In the genomic region with DNA sequence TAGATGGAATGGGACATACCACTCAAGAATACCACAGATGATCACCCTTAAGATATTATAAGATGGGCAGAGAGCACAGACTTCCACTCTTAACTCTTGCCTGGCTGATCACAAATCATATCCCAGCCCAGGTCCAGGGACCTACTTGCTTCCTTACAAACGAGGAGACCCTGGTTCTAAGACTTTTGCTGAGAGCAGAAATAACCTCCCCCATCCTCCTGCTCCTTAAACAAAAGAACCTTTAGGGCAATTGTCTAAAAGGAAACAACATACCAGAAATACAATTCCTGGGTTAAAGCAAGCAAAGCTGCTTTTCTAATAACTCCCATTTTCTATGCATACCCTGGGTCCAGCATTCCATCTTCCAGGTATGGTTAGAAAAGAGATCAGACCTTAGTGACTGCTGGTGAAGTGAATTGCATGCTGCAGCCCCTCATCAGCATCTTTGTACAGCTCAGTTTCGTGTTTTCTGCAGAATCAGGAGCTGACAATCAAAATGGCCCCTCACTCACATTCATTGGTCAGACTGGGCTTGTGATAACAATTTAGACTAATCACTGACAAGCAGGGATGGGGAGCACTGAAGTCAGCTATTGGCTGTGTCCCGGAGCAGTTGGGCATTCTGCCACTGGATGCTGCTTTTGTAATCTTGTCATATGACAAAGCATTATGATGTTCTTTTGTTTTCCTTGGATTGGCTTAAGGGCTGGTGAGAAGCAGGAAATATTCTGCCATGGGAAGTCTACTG, we compare ENCODE assay signal across 12 cellular contexts. TPM values are rescaled to one million over a fixed set of nuclear protein-coding genes. Genes with fewer than 3 reads are reported as not detected.
DNase-seq lines count a peak whose midpoint lies in the region; ATAC-seq and TF ChIP-seq lines count a peak whose summit lies in the region.
"Had no signal": no experiment of that assay in that cellular context is flagged by ENCODE, and none has a peak within 500 bp of the region (broad histone marks: within the 10 kb centered on the region; RNA-seq: fewer than 3 reads in every experiment).

No MANE protein-coding gene starts in this region.

- no peak overlapping the region for H2BK15ac ChIP-seq in neuronal stem cell (ENCODE audit: low read length)

- WGBS in neuronal stem cell (ENCODE audit: extremely low coverage in 2 of 2, insufficient read length in 2 of 2, insufficient replicate concordance in 1 of 2), 2 donors: no CpG with 5 or more reads among the region's 3 CpGs
- WGBS in esophagus muscularis mucosa: 55% methylated on average over 3 of the region's 3 CpGs

- H3K27me3 ChIP-seq in neuronal stem cell (ENCODE audit: control insufficient read depth in 3 of 3, insufficient read depth in 3 of 3, low read depth in 1 of 3, low read length in 3 of 3) (no peaks in the 10 kb centered on the region), esophagus muscularis mucosa (no peaks in the 10 kb centered on the region)

- no peak for TF ChIP-seq EP300 in esophagus muscularis mucosa (IDR thresholded peaks at IDR 0.05)

- H2BK5ac ChIP-seq in neuronal stem cell (ENCODE audit: low read length): no peak overlapping the region

- no peaks in the 10 kb centered on the region for H3K9me2 ChIP-seq in OCI-LY7 (ENCODE audit: insufficient read depth, low read length)

- H3K79me1 ChIP-seq in neuronal stem cell (ENCODE audit: low read depth, low read length): no peaks in the 10 kb centered on the region

- no peak overlapping the region for H3K9ac ChIP-seq in neuronal stem cell (ENCODE audit: low read depth, low read length, poor library complexity)

- H3K79me2 ChIP-seq in OCI-LY7 (ENCODE audit: insufficient read depth, low read depth, low read length): no peaks in the 10 kb centered on the region

- H4K8ac ChIP-seq in neuronal stem cell (ENCODE audit: low read depth, low read length): no peak overlapping the region

- H3K23ac ChIP-seq in neuronal stem cell (ENCODE audit: low read depth, low read length, poor library complexity): no peak overlapping the region

- no peak for TF ChIP-seq POLR2A in esophagus muscularis mucosa (IDR thresholded peaks at IDR 0.05; ENCODE audit: low read depth)

- TF ChIP-seq CTCF in fibroblast of mammary gland (conservative IDR thresholded peaks at IDR 0.05; ENCODE audit: control insufficient read depth, insufficient read depth, low read depth, low read length): no peak
- TF ChIP-seq CTCF in esophagus muscularis mucosa (IDR thresholded peaks at IDR 0.05): no peak
- TF ChIP-seq CTCF in OCI-LY7 (conservative IDR thresholded peaks at IDR 0.05; ENCODE audit: low read length): no peak

- no TSS peak for BruUV-seq in OCI-LY7 (replicated peaks; lab: Mats Ljungman, UMichigan)

- H3K4me3 ChIP-seq in fibroblast of mammary gland (ENCODE audit: control insufficient read depth, low read depth, low read length) (peak overlapping the region; percentile 15), neuronal stem cell (ENCODE audit: low read length in 2 of 2) (peak overlapping the region in 1 of 2 donors; percentile 2), esophagus muscularis mucosa (no peak overlapping the region), OCI-LY7 (ENCODE audit: low read depth, low read length, poor library complexity, severe bottlenecking) (no peak overlapping the region)
- H3K4me3 ChIP-seq: GM23338 had no signal

- ATAC-seq in GM21526 (IDR thresholded peaks at IDR 0.05; ENCODE audit: low FRiP score, unreplicated experiment): no peak

- DNase-seq in C1 segment of cervical spinal cord (lab: John Stamatoyannopoulos, UW) (peak in 12 of 14 donors; percentile 45 to 98 (median 76)), RPMI7951 (ENCODE audit: low read depth) (peak; percentile 84), fibroblast of mammary gland (ENCODE audit: low read depth) (peak; percentile 96), neuronal stem cell (ENCODE audit: low spot score) (no peak), esophagus muscularis mucosa (ENCODE audit: extremely low spot score) (no peak), OCI-LY7 (ENCODE audit: low spot score) (no peak)
- no peak for DNase-seq in activated CD4-positive, alpha-beta T cell treated with anti-CD3 and anti-CD28 coated beads for 1 hour
- DNase-seq: Calu3, NCI-H1092 treated with DMSO at 0.1 percent for 48 hours had no signal

- no peak overlapping the region for H3K4me2 ChIP-seq in neuronal stem cell (ENCODE audit: insufficient read depth, low read length, poor library complexity, severe bottlenecking)
- H3K4me2 ChIP-seq in OCI-LY7 (ENCODE audit: low read length): no peak overlapping the region
- H3K4me2 ChIP-seq: GM23338 had no signal

- H3K18ac ChIP-seq in neuronal stem cell (ENCODE audit: low read length): no peak overlapping the region

- H3K4ac ChIP-seq in neuronal stem cell (ENCODE audit: low read length): no peak overlapping the region

- no peak overlapping the region for H3K14ac ChIP-seq in neuronal stem cell (ENCODE audit: low read length)

- no peak overlapping the region for H2BK120ac ChIP-seq in neuronal stem cell (ENCODE audit: low read depth, low read length)

- peaks cover 20 to 26% of the 10 kb centered on the region in 2 donors for H3K4me1 ChIP-seq in neuronal stem cell (ENCODE audit: control insufficient read depth in 2 of 2, insufficient read depth in 1 of 2, low read depth in 1 of 2, low read length in 2 of 2)
- peaks cover 10 to 24% (median 22%) of the 10 kb centered on the region in 4 donors for H3K4me1 ChIP-seq in esophagus muscularis mucosa
- H3K4me1 ChIP-seq in OCI-LY7 (ENCODE audit: insufficient read depth, low read length, poor library complexity, severe bottlenecking): no peaks in the 10 kb centered on the region

- no peaks in the 10 kb centered on the region for H4K20me1 ChIP-seq in OCI-LY7 (ENCODE audit: insufficient read depth, low read length)

- intact Hi-C loops in esophagus muscularis mucosa (cut with DNase I) (no loop called here), OCI-LY7 (cut with micrococcal nuclease; ENCODE audit: unreplicated experiment) (no loop called here)

- no peaks in the 10 kb centered on the region for H3K9me3 ChIP-seq in neuronal stem cell (replicated peaks in 1 of 2; ENCODE audit: control insufficient read depth in 2 of 2, insufficient read depth in 1 of 2, low read depth in 1 of 2, low read length in 2 of 2)
- no peaks in the 10 kb centered on the region for H3K9me3 ChIP-seq in esophagus muscularis mucosa
- no peaks in the 10 kb centered on the region for H3K9me3 ChIP-seq in OCI-LY7 (ENCODE audit: low read length)

- CTCF ChIA-PET in OCI-LY7 (lab: Charles Lee; ENCODE audit: unreplicated experiment): no interaction called here

- POLR2A ChIA-PET in OCI-LY7 (lab: Charles Lee): no interaction called here

- no peak overlapping the region for H2BK12ac ChIP-seq in neuronal stem cell (ENCODE audit: low read length)

- no peaks in the 10 kb centered on the region for H3K36me3 ChIP-seq in neuronal stem cell (replicated peaks in 1 of 2; ENCODE audit: control insufficient read depth in 2 of 2, insufficient read depth in 2 of 2, low read length in 2 of 2)
- H3K36me3 ChIP-seq in esophagus muscularis mucosa: peaks cover 0 to 33% (median 16%) of the 10 kb centered on the region in 4 donors
- no peaks in the 10 kb centered on the region for H3K36me3 ChIP-seq in OCI-LY7 (ENCODE audit: insufficient read depth, low read length)

- peak overlapping the region; percentile 1 for H2AFZ ChIP-seq in neuronal stem cell (ENCODE audit: low read length)
- H2AFZ ChIP-seq in OCI-LY7 (ENCODE audit: low read length): no peak overlapping the region

- no peak overlapping the region for H4K91ac ChIP-seq in neuronal stem cell (ENCODE audit: low read depth, low read length, poor library complexity)

- H3K27ac ChIP-seq in neuronal stem cell (replicated peaks; ENCODE audit: low read length) (no peak overlapping the region), esophagus muscularis mucosa (replicated peaks in 1 of 4) (no peak overlapping the region), OCI-LY7 (ENCODE audit: low read depth, low read length, poor library complexity, severe bottlenecking) (no peak overlapping the region)

- H2AK5ac ChIP-seq in neuronal stem cell (ENCODE audit: low read depth, low read length): no peak overlapping the region

RNA-seq across cellular contexts. Expression of gene IFIT3, which starts 14.6 kb away (rescaled TPM):
- total RNA-seq in RPMI7951 (2014; rRNA removed; shearing (Covaris generic)): 23.4 and 24.0 TPM in 2 replicates
- polyA plus RNA-seq in neuronal stem cell (2013, experiment 1 of 2): 0.31 TPM
- 0.47 TPM for polyA plus RNA-seq in neuronal stem cell (2013, experiment 2 of 2)
- total RNA-seq in esophagus muscularis mucosa: 1 to 10 TPM; 7.8 to 9.8 (median 8.8) TPM
- total RNA-seq in OCI-LY7 (2014; rRNA removed; shearing (Covaris generic)): 0.26 and 0.35 TPM in 2 replicates
- 0.17 and 0.39 TPM in 2 replicates for total RNA-seq in OCI-LY7 (2022)

RNA-seq across cellular contexts. Expression of gene IFIT1B, which starts 35.5 kb away (rescaled TPM):
- not detected in 2 replicates for total RNA-seq in RPMI7951 (2014; rRNA removed; shearing (Covaris generic))
- polyA plus RNA-seq in neuronal stem cell (2013, experiment 1 of 2): not detected
- not detected for polyA plus RNA-seq in neuronal stem cell (2013, experiment 2 of 2)
- total RNA-seq in esophagus muscularis mucosa (under 1 TPM in 1 of 4 donors, not detected in 3; 0.33 TPM), OCI-LY7 (2022) (not detected in 2 replicates)
- not detected in 2 replicates for total RNA-seq in OCI-LY7 (2014; rRNA removed; shearing (Covaris generic))
- total RNA-seq: Calu3, GM23338 had no signal
- polyA plus RNA-seq: esophagus had no signal

RNA-seq across cellular contexts. Expression of gene IFIT2, which starts 40.5 kb away (rescaled TPM):
- total RNA-seq in RPMI7951 (2014; rRNA removed; shearing (Covaris generic)): 5.8 and 6.0 TPM in 2 replicates
- 0.04 TPM for polyA plus RNA-seq in neuronal stem cell (2013, experiment 1 of 2)
- polyA plus RNA-seq in neuronal stem cell (2013, experiment 2 of 2): 0.04 TPM
- total RNA-seq in esophagus muscularis mucosa: 1 to 10 TPM; 2.2 to 5.0 (median 3.3) TPM
- 0.26 and 0.57 TPM in 2 replicates for total RNA-seq in OCI-LY7 (2014; rRNA removed; shearing (Covaris generic))
- 0.37 and 0.72 TPM in 2 replicates for total RNA-seq in OCI-LY7 (2022)
- total RNA-seq: GM23338 had no signal

RNA-seq across cellular contexts. Expression of gene IFIT1, which starts 50.0 kb away (rescaled TPM):
- 29.9 and 36.3 TPM in 2 replicates for total RNA-seq in RPMI7951 (2014; rRNA removed; shearing (Covaris generic))
- polyA plus RNA-seq in neuronal stem cell (2013, experiment 1 of 2): 16.3 TPM
- 15.7 TPM for polyA plus RNA-seq in neuronal stem cell (2013, experiment 2 of 2)
- total RNA-seq in esophagus muscularis mucosa: 10 to 100 TPM; 10.6 to 15.4 (median 11.9) TPM
- total RNA-seq in OCI-LY7 (2014; rRNA removed; shearing (Covaris generic)): not detected in 2 replicates
- total RNA-seq in OCI-LY7 (2022): not detected in 2 replicates

Comparison
In these comparisons a context has a peak if more than half of its experiments do, and no peak if none do; other contexts are left out.
1. DNase-seq: peak in C1 segment of cervical spinal cord (12 of 14), RPMI7951 (single experiment) and fibroblast of mammary gland (single experiment); none in neuronal stem cell (single experiment), activated CD4-positive, alpha-beta T cell treated with anti-CD3 and anti-CD28 coated beads for 1 hour (single experiment), esophagus muscularis mucosa (single experiment) and OCI-LY7 (single experiment).
2. RNA of gene IFIT3, which starts 14.6 kb away (total RNA-seq): 23.4 to 24.0 TPM in RPMI7951 and 7.8 to 9.8 TPM in esophagus muscularis mucosa; 0.17 to 0.39 TPM in OCI-LY7; every median in the first group is over 4 times any median in the second.